Comparison of ENCODE assay signal across 13 cellular contexts in genomic region chr14:64725360-64725815, GRCh38. TPM values are rescaled to one million over a fixed set of nuclear protein-coding genes. Genes with fewer than 3 reads are reported as not detected.
A peak's percentile ranks its signal among the peaks of the same experiment; 100 is the strongest.
DNase-seq lines count a peak whose midpoint lies in the region; ATAC-seq, FAIRE-seq and TF ChIP-seq lines count a peak whose summit lies in the region.
"Had no signal": no experiment of that assay in that cellular context is flagged by ENCODE, and none has a peak within 500 bp of the region (broad histone marks: within the 10 kb centered on the region; RNA-seq: fewer than 3 reads in every experiment).

No MANE protein-coding gene starts in this region.

- no peaks in the 10 kb centered on the region for H3K9me3 Mint-ChIP-seq in activated CD4-positive, alpha-beta memory T cell treated with anti-CD3 and anti-CD28 coated beads, Interleukin-2, amount 10 ng/mL, durations not matched to agents 7 days and 5 days
- H3K9me3 Mint-ChIP-seq: activated naive CD4-positive, alpha-beta T cell treated with anti-CD3 and anti-CD28 coated beads, Interleukin-2, amount 50 U/mL, for 24 hours; stimulated activated naive CD8-positive, alpha-beta T cell treated with anti-CD3 and anti-CD28 coated beads, Interleukin-15, amount 100 ng/mL, for 72 hours had no signal

- dilution Hi-C loops in keratinocyte (cut with MboI; ENCODE audit: extremely low pct_ligation_motif_present, low sequenced_read_pairs), result no loop called here

- H3K9me3 ChIP-seq in keratinocyte (ENCODE audit: control insufficient read depth, low read depth, low read length), result no peaks in the 10 kb centered on the region
- H3K9me3 ChIP-seq in thoracic aorta, result no peaks in the 10 kb centered on the region

- peaks cover 66% of the 10 kb centered on the region for H3K4me1 ChIP-seq in keratinocyte (ENCODE audit: control insufficient read depth, extremely low read depth, insufficient read depth, low read length)
- peaks cover 56 to 81% of the 10 kb centered on the region in 2 donors for H3K4me1 ChIP-seq in thoracic aorta (ENCODE audit: control insufficient read depth in 1 of 2, low read depth in 2 of 2)

- peak; percentile 13 for DNase-seq in NCI-H1105 treated with DMSO at 0.1 percent for 48 hours (lab: John Stamatoyannopoulos, UW)
- no peak for DNase-seq in NCI-H1105 (lab: John Stamatoyannopoulos, UW)
- no peak for DNase-seq in activated CD4-positive, alpha-beta memory T cell treated with anti-CD3 and anti-CD28 coated beads, Interleukin-2, amount 10 ng/mL, durations not matched to agents 7 days and 5 days
- DNase-seq in keratinocyte (ENCODE audit: low read depth, low spot score), result no peak
- DNase-seq in thoracic aorta (ENCODE audit: low spot score), result no peak
- no peak for DNase-seq in cerebellar nuclear complex (lab: John Stamatoyannopoulos, UW)
- DNase-seq: 8988T; GF-D8; stimulated activated naive CD8-positive, alpha-beta T cell treated with anti-CD3 and anti-CD28 coated beads, Interleukin-15, amount 100 ng/mL, for 72 hours had no signal

- ATAC-seq in thoracic aorta (ENCODE audit: insufficient number of reproducible peaks, low FRiP score, low read depth) (no peak), GM21360 (IDR thresholded peaks at IDR 0.05; ENCODE audit: unreplicated experiment) (no peak), GM21515 (IDR thresholded peaks at IDR 0.05; ENCODE audit: unreplicated experiment) (no peak)
- ATAC-seq: activated CD4-positive, CD25-positive, alpha-beta regulatory T cell treated with anti-CD3 and anti-CD28 coated beads, Interleukin-2, amount 50 U/mL, for 24 hours; stimulated activated naive CD8-positive, alpha-beta T cell treated with anti-CD3 and anti-CD28 coated beads, Interleukin-15, amount 100 ng/mL, for 72 hours had no signal

- no peak for FAIRE-seq in keratinocyte (lab: Jason Lieb, UNC)

- H3K4me3 Mint-ChIP-seq in activated CD4-positive, alpha-beta memory T cell treated with anti-CD3 and anti-CD28 coated beads, Interleukin-2, amount 10 ng/mL, durations not matched to agents 7 days and 5 days, result peak overlapping the region; percentile 76
- H3K4me3 Mint-ChIP-seq: stimulated activated naive CD8-positive, alpha-beta T cell treated with anti-CD3 and anti-CD28 coated beads, Interleukin-15, amount 100 ng/mL, for 72 hours had no signal

- POLR2A ChIA-PET in activated CD4-positive, alpha-beta memory T cell treated with anti-CD3 and anti-CD28 coated beads, Interleukin-2, amount 10 ng/mL, durations not matched to agents 7 days and 5 days (lab: Charles Lee), result interaction anchor here (1.1 to 9.1 kb wide), 10 partner anchors 10 to 190 kb away, joined by 3 to 230 read pairs (median 4); partner anchors contain the start of gene PLEKHG3

- H3K27me3 ChIP-seq in keratinocyte (ENCODE audit: control insufficient read depth, extremely low read depth, insufficient read depth, low read length) (no peaks in the 10 kb centered on the region), thoracic aorta (replicated peaks; ENCODE audit: insufficient read depth) (no peaks in the 10 kb centered on the region)

- peaks cover 3% of the 10 kb centered on the region for H3K9me1 ChIP-seq in keratinocyte (ENCODE audit: control insufficient read depth, extremely low read depth, insufficient read depth, low read length)

- peak overlapping the region in 1 of 3 experiments; percentile 11 for H3K4me3 ChIP-seq in keratinocyte (ENCODE audit: control insufficient read depth in 2 of 3, extremely low read depth in 1 of 3, insufficient read depth in 2 of 3, low read depth in 1 of 3, low read length in 3 of 3)
- no peak overlapping the region for H3K4me3 ChIP-seq in thoracic aorta

- peak overlapping the region; percentile 71 for H3K9ac ChIP-seq in keratinocyte (ENCODE audit: control insufficient read depth, extremely low read depth, insufficient read depth, low read length)

- peaks cover 72% of the 10 kb centered on the region for H3K36me3 Mint-ChIP-seq in activated CD4-positive, alpha-beta memory T cell treated with anti-CD3 and anti-CD28 coated beads, Interleukin-2, amount 10 ng/mL, durations not matched to agents 7 days and 5 days (ENCODE audit: low read depth)
- H3K36me3 Mint-ChIP-seq: activated naive CD4-positive, alpha-beta T cell treated with anti-CD3 and anti-CD28 coated beads, Interleukin-2, amount 50 U/mL, for 24 hours had no signal

- H3K27ac ChIP-seq in keratinocyte (ENCODE audit: control insufficient read depth, insufficient read depth, low read length), result peak overlapping the region; percentile 90
- H3K27ac ChIP-seq in thoracic aorta, result peak overlapping the region; percentile 1 to 92

- peak overlapping the region; percentile 96 for H3K27ac Mint-ChIP-seq in activated CD4-positive, alpha-beta memory T cell treated with anti-CD3 and anti-CD28 coated beads, Interleukin-2, amount 10 ng/mL, durations not matched to agents 7 days and 5 days
- H3K27ac Mint-ChIP-seq: activated naive CD4-positive, alpha-beta T cell treated with anti-CD3 and anti-CD28 coated beads, Interleukin-2, amount 50 U/mL, for 24 hours had no signal

- H4K20me1 ChIP-seq in keratinocyte (ENCODE audit: control insufficient read depth, extremely low read depth, insufficient read depth, low read length), result no peaks in the 10 kb centered on the region

- H3K36me3 ChIP-seq in keratinocyte (ENCODE audit: control insufficient read depth in 2 of 2, extremely low read depth in 1 of 2, insufficient read depth in 2 of 2, low read length in 2 of 2), result peaks cover 28 to 49% of the 10 kb centered on the region in 2 experiments
- peaks cover 25% of the 10 kb centered on the region for H3K36me3 ChIP-seq in thoracic aorta

- H3K79me2 ChIP-seq in keratinocyte (ENCODE audit: control insufficient read depth, insufficient read depth, low read length), result peaks cover 93% of the 10 kb centered on the region

- TF ChIP-seq CTCF in keratinocyte (optimal IDR thresholded peaks at IDR 0.05 in 1 of 3, IDR thresholded peaks at IDR 0.05 in 1 of 3, conservative IDR thresholded peaks at IDR 0.05 in 1 of 3; ENCODE audit: extremely low read depth in 1 of 3, insufficient read depth in 2 of 3, low read length in 3 of 3), result no peak
- no peak for TF ChIP-seq CTCF in thoracic aorta (IDR thresholded peaks at IDR 0.05)

- CTCF ChIA-PET in activated CD4-positive, alpha-beta memory T cell treated with anti-CD3 and anti-CD28 coated beads, Interleukin-2, amount 10 ng/mL, durations not matched to agents 7 days and 5 days (lab: Charles Lee), result interaction anchor here (1.0 to 3.0 kb wide), 8 partner anchors 9 to 55 kb away, joined by 3 to 11 read pairs (median 4); no protein-coding TSS in a partner anchor

- H2AFZ ChIP-seq in keratinocyte (ENCODE audit: control insufficient read depth, low read length), result no peak overlapping the region

- H3K4me2 ChIP-seq in keratinocyte (ENCODE audit: control insufficient read depth, extremely low read depth, insufficient read depth, low read depth, low read length), result peak overlapping the region; percentile 79

- no peaks in the 10 kb centered on the region for H3K27me3 Mint-ChIP-seq in activated CD4-positive, alpha-beta memory T cell treated with anti-CD3 and anti-CD28 coated beads, Interleukin-2, amount 10 ng/mL, durations not matched to agents 7 days and 5 days
- H3K27me3 Mint-ChIP-seq: activated naive CD4-positive, alpha-beta T cell treated with anti-CD3 and anti-CD28 coated beads, Interleukin-2, amount 50 U/mL, for 24 hours; stimulated activated naive CD8-positive, alpha-beta T cell treated with anti-CD3 and anti-CD28 coated beads, Interleukin-15, amount 100 ng/mL, for 72 hours had no signal

- H3K4me1 Mint-ChIP-seq in activated CD4-positive, alpha-beta memory T cell treated with anti-CD3 and anti-CD28 coated beads, Interleukin-2, amount 10 ng/mL, durations not matched to agents 7 days and 5 days, result peaks cover 100% of the 10 kb centered on the region

RNA-seq across cellular contexts. Expression of gene PLEKHG3, which starts 21.2 kb away (rescaled TPM):
- total RNA-seq in activated CD4-positive, alpha-beta memory T cell treated with anti-CD3 and anti-CD28 coated beads, Interleukin-2, amount 10 ng/mL, durations not matched to agents 7 days and 5 days, result 100 to 1,000 TPM; 126 to 133 TPM
- polyA plus RNA-seq in keratinocyte, result 71.0 to 89.1 TPM (median 73.2 TPM) in 3 replicates
- 19.7 TPM for polyA plus RNA-seq in keratinocyte (2011; ENCODE audit: low read depth)
- polyA plus RNA-seq in keratinocyte (2011; cell fraction: cytosol; rRNA removed), result 49.2 and 65.2 TPM in 2 replicates
- polyA plus RNA-seq in keratinocyte (2011; cell fraction: nucleus; rRNA removed), result 171 and 186 TPM in 2 replicates
- 36.9 and 94.1 TPM in 2 replicates for polyA plus RNA-seq in keratinocyte (2012; ENCODE audit: low replicate concordance)
- 96.2 to 104 TPM (median 102 TPM) in 3 replicates for polyA minus RNA-seq in keratinocyte
- polyA minus RNA-seq in keratinocyte (2011; cell fraction: cytosol; rRNA and poly(A)+ RNA removed), result 107 TPM
- polyA minus RNA-seq in keratinocyte (2011; cell fraction: nucleus; rRNA and poly(A)+ RNA removed), result 103 and 143 TPM in 2 replicates
- total RNA-seq in thoracic aorta, result 10 to 100 TPM; 63.2 to 71.5 TPM
